ENCODE assay signal across 8 cellular contexts in the genomic region with DNA sequence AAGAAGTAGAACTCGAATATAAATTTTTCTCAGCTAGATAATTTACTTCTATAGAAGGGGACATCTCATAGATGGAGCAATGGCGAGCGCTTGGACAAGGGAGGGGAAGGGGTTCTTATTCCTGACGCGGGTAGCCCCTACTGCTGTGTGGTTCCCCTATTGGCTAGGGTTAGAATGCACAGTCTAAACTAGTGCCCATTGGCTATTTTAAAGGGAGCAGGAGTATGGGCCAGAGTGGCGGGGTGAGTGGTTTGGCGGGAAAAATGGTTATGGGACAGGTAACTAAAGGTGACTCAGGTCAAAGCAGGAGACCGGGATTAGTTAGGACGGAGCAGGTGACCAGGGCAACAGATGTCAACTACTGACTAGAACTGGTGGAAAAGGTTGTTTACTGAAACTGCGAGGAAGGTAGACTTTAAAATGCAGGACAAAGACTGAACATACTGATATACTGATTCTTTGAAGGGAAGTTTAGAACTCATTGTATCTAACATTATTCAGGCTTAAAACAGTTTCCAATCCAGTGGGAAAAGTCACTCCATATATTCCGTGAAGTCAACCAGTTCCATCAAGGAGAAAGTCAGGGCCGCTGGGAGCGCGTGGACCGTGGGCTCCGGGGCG. TPM values are rescaled to one million over a fixed set of nuclear protein-coding genes. Genes with fewer than 3 reads are reported as not detected.
DNase-seq lines count a peak whose midpoint lies in the region; ATAC-seq and FAIRE-seq lines count a peak whose summit lies in the region.

No MANE protein-coding gene starts in this region.

- H3K4me1 ChIP-seq in iPS-18a (ENCODE audit: control insufficient read depth, low read depth, low read length), result no peaks in the 10 kb centered on the region
- H3K4me1 ChIP-seq in small intestine (ENCODE audit: control insufficient read depth in 2 of 2, insufficient read depth in 1 of 2, low read depth in 1 of 2, low read length in 1 of 2), result no peaks in the 10 kb centered on the region

- H3K9me3 Mint-ChIP-seq in activated naive CD4-positive, alpha-beta T cell treated with anti-CD3 and anti-CD28 coated beads, Interleukin-2, amount 50 U/mL, for 72 hours, result no peaks in the 10 kb centered on the region

- H3K27me3 ChIP-seq in iPS-18a (ENCODE audit: control insufficient read depth, insufficient read depth, low read length) (no peaks in the 10 kb centered on the region), small intestine (ENCODE audit: control insufficient read depth in 2 of 2, insufficient read depth in 2 of 2, low read length in 2 of 2) (no peaks in the 10 kb centered on the region)

- WGBS in small intestine, 3 donors, result 8 to 16% (median 16%) methylated on average over 13 to 17 of the region's 17 CpGs

- peak; percentile 67 for DNase-seq in NCI-H2029 (lab: John Stamatoyannopoulos, UW)
- no peak for DNase-seq in NCI-H2029 treated with DMSO at 0.1 percent for 48 hours (lab: John Stamatoyannopoulos, UW)
- DNase-seq in NCI-H146 treated with DMSO at 0.1 percent for 48 hours (lab: John Stamatoyannopoulos, UW; ENCODE audit: unreplicated experiment), result peak; percentile 2
- DNase-seq in activated naive CD4-positive, alpha-beta T cell treated with anti-CD3 and anti-CD28 coated beads, Interleukin-2, amount 50 U/mL, for 72 hours (ENCODE audit: low spot score in 2 of 2), result peak in 1 of 2 donors; percentile 22
- DNase-seq in small intestine, result peak; percentile 17
- DNase-seq in activated gamma-delta T cell (lab: John Stamatoyannopoulos, UW), result no peak

- peaks cover 10 to 15% of the 10 kb centered on the region in 2 donors for H3K36me3 Mint-ChIP-seq in activated naive CD4-positive, alpha-beta T cell treated with anti-CD3 and anti-CD28 coated beads, Interleukin-2, amount 50 U/mL, for 72 hours

- H3K36me3 ChIP-seq in iPS-18a (ENCODE audit: control insufficient read depth, low read depth, low read length) (no peaks in the 10 kb centered on the region), small intestine (ENCODE audit: control insufficient read depth in 2 of 2, insufficient read depth in 2 of 2, low read length in 2 of 2) (no peaks in the 10 kb centered on the region)

- no peak for ATAC-seq in activated naive CD4-positive, alpha-beta T cell treated with anti-CD3 and anti-CD28 coated beads, Interleukin-2, amount 50 U/mL, for 72 hours
- ATAC-seq in GM19351 (IDR thresholded peaks at IDR 0.05; ENCODE audit: unreplicated experiment), result no peak

- FAIRE-seq in small intestine (lab: Jason Lieb, UNC), result no peak

- H3K9me3 ChIP-seq in iPS-18a (ENCODE audit: control insufficient read depth, low read depth, low read length), result no peaks in the 10 kb centered on the region
- H3K9me3 ChIP-seq in small intestine (ENCODE audit: control insufficient read depth, low read depth), result no peaks in the 10 kb centered on the region

- H3K27ac Mint-ChIP-seq in activated naive CD4-positive, alpha-beta T cell treated with anti-CD3 and anti-CD28 coated beads, Interleukin-2, amount 50 U/mL, for 72 hours, result peak overlapping the region; percentile 87 to 100

- H3K27ac ChIP-seq in iPS-18a (ENCODE audit: low read length) (peak overlapping the region; percentile 86), small intestine (ENCODE audit: low read depth in 1 of 2, low read length in 1 of 2) (peak overlapping the region; percentile 62 to 98)

- H3K4me3 ChIP-seq in iPS-18a (ENCODE audit: low read length), result peak overlapping the region; percentile 63
- peak overlapping the region; percentile 86 for H3K4me3 ChIP-seq in small intestine (ENCODE audit: low read depth in 1 of 2, low read length in 2 of 2)

- H3K9ac ChIP-seq in iPS-18a (ENCODE audit: low read length), result peak overlapping the region; percentile 77

RNA-seq across cellular contexts. Expression of gene ATAD3A, which starts 0.9 kb away (rescaled TPM):
- 10 to 100 TPM; 35.7 to 39.7 TPM for total RNA-seq in activated naive CD4-positive, alpha-beta T cell treated with anti-CD3 and anti-CD28 coated beads, Interleukin-2, amount 50 U/mL, for 72 hours
- 10 to 100 TPM; 24.2 to 42.1 (median 25.9) TPM for polyA plus RNA-seq in small intestine

RNA-seq across cellular contexts. Expression of gene TMEM240, which starts 29.4 kb away (rescaled TPM):
- total RNA-seq in activated naive CD4-positive, alpha-beta T cell treated with anti-CD3 and anti-CD28 coated beads, Interleukin-2, amount 50 U/mL, for 72 hours, result under 1 TPM; 0.41 to 0.58 TPM
- 1 to 10 TPM in 2 of 3 donors, not detected in 1; 1.6 to 3.7 TPM for polyA plus RNA-seq in small intestine

RNA-seq across cellular contexts. Expression of gene ATAD3B, which starts 39.5 kb away (rescaled TPM):
- total RNA-seq in activated naive CD4-positive, alpha-beta T cell treated with anti-CD3 and anti-CD28 coated beads, Interleukin-2, amount 50 U/mL, for 72 hours, result 10 to 100 TPM; 30.1 to 33.1 TPM
- 10 to 100 TPM; 17.4 to 34.5 (median 21.3) TPM for polyA plus RNA-seq in small intestine

Comparison
In these comparisons a context has a peak if more than half of its experiments do, and no peak if none do; other contexts are left out.
1. DNase-seq: peak in NCI-H2029 (single experiment), NCI-H146 treated with DMSO at 0.1 percent for 48 hours (single experiment) and small intestine (single experiment); none in NCI-H2029 treated with DMSO at 0.1 percent for 48 hours (single experiment) and activated gamma-delta T cell (single experiment).